Comparison of ENCODE assay signal across 9 cellular contexts in genomic region chr13:99796175-99796819, GRCh38.
A peak's percentile ranks its signal among the peaks of the same experiment; 100 is the strongest.
DNase-seq lines count a peak whose midpoint lies in the region; ATAC-seq, FAIRE-seq and TF ChIP-seq lines count a peak whose summit lies in the region.
"Had no signal": no experiment of that assay in that cellular context is flagged by ENCODE, and none has a peak within 500 bp of the region (broad histone marks: within the 10 kb centered on the region; RNA-seq: fewer than 3 reads in every experiment).

No MANE protein-coding gene starts in this region.

- no peak overlapping the region for H3K4me3 Mint-ChIP-seq in activated naive CD8-positive, alpha-beta T cell treated with anti-CD3 and anti-CD28 coated beads, Interleukin-2, amount 50 U/mL, for 24 hours
- H3K4me3 Mint-ChIP-seq: IgD-negative memory B cell had no signal

- ATAC-seq in activated naive CD8-positive, alpha-beta T cell treated with anti-CD3 and anti-CD28 coated beads, Interleukin-2, amount 50 U/mL, for 24 hours = no peak
- ATAC-seq in GM21360 (IDR thresholded peaks at IDR 0.05; ENCODE audit: unreplicated experiment) = no peak
- no peak for ATAC-seq in GM18517 (IDR thresholded peaks at IDR 0.05; ENCODE audit: unreplicated experiment)
- ATAC-seq in HG03354 (IDR thresholded peaks at IDR 0.05; ENCODE audit: poor library complexity, severe bottlenecking, unreplicated experiment) = no peak

- dilution Hi-C loops in keratinocyte (cut with MboI; ENCODE audit: extremely low pct_ligation_motif_present, low sequenced_read_pairs) = no loop called here

- H3K27ac ChIP-seq in keratinocyte (ENCODE audit: control insufficient read depth, insufficient read depth, low read length) (no peak overlapping the region), Peyer's patch (no peak overlapping the region)

- H3K79me2 ChIP-seq in keratinocyte (ENCODE audit: control insufficient read depth, insufficient read depth, low read length) = no peaks in the 10 kb centered on the region

- TF ChIP-seq CTCF in keratinocyte (optimal IDR thresholded peaks at IDR 0.05 in 1 of 3, IDR thresholded peaks at IDR 0.05 in 1 of 3, conservative IDR thresholded peaks at IDR 0.05 in 1 of 3; ENCODE audit: extremely low read depth in 1 of 3, insufficient read depth in 2 of 3, low read length in 3 of 3) (no peak), Peyer's patch (IDR thresholded peaks at IDR 0.05) (no peak)

- TF ChIP-seq POLR2A in Peyer's patch (IDR thresholded peaks at IDR 0.05) = no peak

- H3K27me3 ChIP-seq in keratinocyte (ENCODE audit: control insufficient read depth, extremely low read depth, insufficient read depth, low read length) = no peaks in the 10 kb centered on the region
- H3K27me3 ChIP-seq in Peyer's patch = no peaks in the 10 kb centered on the region

- no peaks in the 10 kb centered on the region for H3K9me1 ChIP-seq in keratinocyte (ENCODE audit: control insufficient read depth, extremely low read depth, insufficient read depth, low read length)

- no peak for FAIRE-seq in keratinocyte (lab: Jason Lieb, UNC)

- H3K9me3 ChIP-seq in keratinocyte (ENCODE audit: control insufficient read depth, low read depth, low read length) = no peaks in the 10 kb centered on the region
- no peaks in the 10 kb centered on the region for H3K9me3 ChIP-seq in Peyer's patch

- no peak overlapping the region for H3K4me2 ChIP-seq in keratinocyte (ENCODE audit: control insufficient read depth, extremely low read depth, insufficient read depth, low read depth, low read length)

- DNase-seq in Daoy (ENCODE audit: low read depth) (peak; percentile 44), keratinocyte (ENCODE audit: low read depth, low spot score) (peak; percentile 2), Peyer's patch (no peak)
- peak; percentile 49 for DNase-seq in Jurkat, Clone E6-1 (ENCODE audit: low read depth, low spot score)
- peak; percentile 24 for DNase-seq in activated naive CD8-positive, alpha-beta T cell treated with anti-CD3 and anti-CD28 coated beads, Interleukin-2, amount 50 U/mL, for 24 hours

- H3K36me3 Mint-ChIP-seq in activated naive CD8-positive, alpha-beta T cell treated with anti-CD3 and anti-CD28 coated beads, Interleukin-2, amount 50 U/mL, for 24 hours (ENCODE audit: low read depth) = no peaks in the 10 kb centered on the region

- no peaks in the 10 kb centered on the region for H4K20me1 ChIP-seq in keratinocyte (ENCODE audit: control insufficient read depth, extremely low read depth, insufficient read depth, low read length)

- H3K4me1 Mint-ChIP-seq in activated naive CD8-positive, alpha-beta T cell treated with anti-CD3 and anti-CD28 coated beads, Interleukin-2, amount 50 U/mL, for 24 hours = no peaks in the 10 kb centered on the region
- H3K4me1 Mint-ChIP-seq: IgD-negative memory B cell had no signal

- no peaks in the 10 kb centered on the region for H3K36me3 ChIP-seq in keratinocyte (ENCODE audit: control insufficient read depth in 2 of 2, extremely low read depth in 1 of 2, insufficient read depth in 2 of 2, low read length in 2 of 2)
- no peaks in the 10 kb centered on the region for H3K36me3 ChIP-seq in Peyer's patch

- no peaks in the 10 kb centered on the region for H3K9me3 Mint-ChIP-seq in activated naive CD8-positive, alpha-beta T cell treated with anti-CD3 and anti-CD28 coated beads, Interleukin-2, amount 50 U/mL, for 24 hours
- H3K9me3 Mint-ChIP-seq: IgD-negative memory B cell had no signal

- H3K27me3 Mint-ChIP-seq in activated naive CD8-positive, alpha-beta T cell treated with anti-CD3 and anti-CD28 coated beads, Interleukin-2, amount 50 U/mL, for 24 hours = no peaks in the 10 kb centered on the region

- no peaks in the 10 kb centered on the region for H3K4me1 ChIP-seq in keratinocyte (ENCODE audit: control insufficient read depth, extremely low read depth, insufficient read depth, low read length)
- no peaks in the 10 kb centered on the region for H3K4me1 ChIP-seq in Peyer's patch

- H2AFZ ChIP-seq in keratinocyte (ENCODE audit: control insufficient read depth, low read length) = no peak overlapping the region

- no peak overlapping the region for H3K4me3 ChIP-seq in Jurkat, Clone E6-1 (ENCODE audit: low read length)
- no peak overlapping the region for H3K4me3 ChIP-seq in keratinocyte (ENCODE audit: control insufficient read depth in 2 of 3, extremely low read depth in 1 of 3, insufficient read depth in 2 of 3, low read depth in 1 of 3, low read length in 3 of 3)
- H3K4me3 ChIP-seq in Peyer's patch = no peak overlapping the region

- no peak overlapping the region for H3K9ac ChIP-seq in keratinocyte (ENCODE audit: control insufficient read depth, extremely low read depth, insufficient read depth, low read length)

- no peak overlapping the region for H3K27ac Mint-ChIP-seq in activated naive CD8-positive, alpha-beta T cell treated with anti-CD3 and anti-CD28 coated beads, Interleukin-2, amount 50 U/mL, for 24 hours

Comparison
In these comparisons a context has a peak if more than half of its experiments do, and no peak if none do; other contexts are left out.
1. DNase-seq: peak in Daoy (single experiment), Jurkat, Clone E6-1 (single experiment), activated naive CD8-positive, alpha-beta T cell treated with anti-CD3 and anti-CD28 coated beads, Interleukin-2, amount 50 U/mL, for 24 hours (single experiment) and keratinocyte (single experiment); none in Peyer's patch (0 of 3).